Comparison of ENCODE assay signal across 8 cellular contexts in genomic region chr11:43825217-43825816, GRCh38. TPM values are rescaled to one million over a fixed set of nuclear protein-coding genes. Genes with fewer than 3 reads are reported as not detected.
DNase-seq lines count a peak whose midpoint lies in the region; ATAC-seq and TF ChIP-seq lines count a peak whose summit lies in the region.

No MANE protein-coding gene starts in this region.

- peak; percentile 14 for DNase-seq in stimulated activated CD4-positive, alpha-beta T cell treated with anti-CD3 and anti-CD28 coated beads, Interleukin-4, amount 100 ng/mL, for 24 hours
- DNase-seq in stimulated activated CD4-positive, alpha-beta T cell treated with anti-CD3 and anti-CD28 coated beads, Interleukin-12 subunit alpha, Interleukin-12 subunit beta, amount 100 ng/mL, for 4 hours = no peak
- DNase-seq in NCI-H526 treated with DMSO at 0.1 percent for 48 hours (lab: John Stamatoyannopoulos, UW) (peak; percentile 2), epithelial cell of esophagus (ENCODE audit: low read depth) (peak; percentile 57), renal cortical epithelial cell (ENCODE audit: low read depth) (peak; percentile 51), DMS79 (lab: John Stamatoyannopoulos, UW) (no peak)

- ATAC-seq in GM21447 (IDR thresholded peaks at IDR 0.05; ENCODE audit: unreplicated experiment) (no peak), HG03571 (IDR thresholded peaks at IDR 0.05; ENCODE audit: unreplicated experiment) (no peak)

- no peak overlapping the region for H3K4me3 ChIP-seq in epithelial cell of esophagus (ENCODE audit: low read length)

- peak; percentile 77 for TF ChIP-seq CTCF in epithelial cell of esophagus (IDR thresholded peaks at IDR 0.05; ENCODE audit: insufficient read depth, low read depth, low read length, missing control alignments)

RNA-seq across cellular contexts. Expression of gene ALKBH3, which starts 55.3 kb away (rescaled TPM):
- 22.7 and 46.4 TPM in 2 replicates for total RNA-seq in renal cortical epithelial cell

Comparison
In these comparisons a context has a peak if more than half of its experiments do, and no peak if none do; other contexts are left out.
1. DNase-seq: peak in stimulated activated CD4-positive, alpha-beta T cell treated with anti-CD3 and anti-CD28 coated beads, Interleukin-4, amount 100 ng/mL, for 24 hours (single experiment), NCI-H526 treated with DMSO at 0.1 percent for 48 hours (single experiment), epithelial cell of esophagus (single experiment) and renal cortical epithelial cell (single experiment); none in stimulated activated CD4-positive, alpha-beta T cell treated with anti-CD3 and anti-CD28 coated beads, Interleukin-12 subunit alpha, Interleukin-12 subunit beta, amount 100 ng/mL, for 4 hours (single experiment) and DMS79 (single experiment).